In genomic region chr22:44937216-44937615, GRCh38 we compare ENCODE assay signal across 27 cellular contexts.
"Had no signal": no experiment of that assay in that cellular context is flagged by ENCODE, and none has a peak within 500 bp of the region (broad histone marks: within the 10 kb centered on the region; RNA-seq: fewer than 3 reads in every experiment).

No MANE protein-coding gene starts in this region.

- H3K27ac Mint-ChIP-seq: mesothelial cell of epicardium; naive B cell; natural killer cell; stimulated activated memory B cell treated with anti-CD40 and anti-IgM and Interleukin-4, amounts not matched to agents 10 μg/mL and 1 μg/mL and 100 μg/mL, for 72 hours; stimulated activated naive CD8-positive, alpha-beta T cell treated with anti-CD3 and anti-CD28 coated beads, Interleukin-15, amount 100 ng/mL, for 72 hours; type B pancreatic cell had no signal

- H3K9ac ChIP-seq: parathyroid adenoma had no signal

- H3K9me3 Mint-ChIP-seq: mesothelial cell of epicardium; naive B cell; natural killer cell; stimulated activated memory B cell treated with anti-CD40 and anti-IgM and Interleukin-4, amounts not matched to agents 10 μg/mL and 1 μg/mL and 100 μg/mL, for 72 hours; stimulated activated naive CD8-positive, alpha-beta T cell treated with anti-CD3 and anti-CD28 coated beads, Interleukin-15, amount 100 ng/mL, for 72 hours; type B pancreatic cell had no signal

- H3K4me1 Mint-ChIP-seq: mesothelial cell of epicardium; naive B cell; natural killer cell; stimulated activated memory B cell treated with anti-CD40 and anti-IgM and Interleukin-4, amounts not matched to agents 10 μg/mL and 1 μg/mL and 100 μg/mL, for 72 hours; stimulated activated naive CD8-positive, alpha-beta T cell treated with anti-CD3 and anti-CD28 coated beads, Interleukin-15, amount 100 ng/mL, for 72 hours had no signal

- H3K4me3 ChIP-seq: hepatocyte, left lung, lung, psoas muscle, right lobe of liver, smooth muscle cell, tibial nerve, uterus had no signal

- H3K9me3 ChIP-seq: left lung, neutrophil, psoas muscle, right lobe of liver, tibial nerve, uterus had no signal

- ATAC-seq: left colon; left lung; natural killer cell; psoas muscle; right lobe of liver; stimulated activated memory B cell treated with anti-CD40 and anti-IgM and Interleukin-4, amounts not matched to agents 10 μg/mL and 1 μg/mL and 100 μg/mL, for 72 hours; stimulated activated naive CD8-positive, alpha-beta T cell treated with anti-CD3 and anti-CD28 coated beads, Interleukin-15, amount 100 ng/mL, for 72 hours had no signal

- H3K4me1 ChIP-seq: left lung, parathyroid adenoma, psoas muscle, right lobe of liver, tibial nerve had no signal

- H3K4me3 Mint-ChIP-seq: mesothelial cell of epicardium; naive B cell; natural killer cell; stimulated activated memory B cell treated with anti-CD40 and anti-IgM and Interleukin-4, amounts not matched to agents 10 μg/mL and 1 μg/mL and 100 μg/mL, for 72 hours; stimulated activated naive CD8-positive, alpha-beta T cell treated with anti-CD3 and anti-CD28 coated beads, Interleukin-15, amount 100 ng/mL, for 72 hours; type B pancreatic cell had no signal

- H3K27me3 ChIP-seq: hepatocyte, right lobe of liver, uterus had no signal

- H3K27ac ChIP-seq: hepatocyte, left lung, neutrophil, parathyroid adenoma, psoas muscle, right lobe of liver, tibial nerve, uterus had no signal

- H3K36me3 Mint-ChIP-seq: mesothelial cell of epicardium; naive B cell; natural killer cell; stimulated activated memory B cell treated with anti-CD40 and anti-IgM and Interleukin-4, amounts not matched to agents 10 μg/mL and 1 μg/mL and 100 μg/mL, for 72 hours; type B pancreatic cell had no signal

- H3K36me3 ChIP-seq: left lung, neutrophil, right lobe of liver, tibial nerve, uterus had no signal

- DNase-seq: islet precursor cell; kidney glomerular epithelial cell; left colon; mesendoderm; naive B cell; natural killer cell; occipital lobe; stimulated activated CD4-positive, alpha-beta T cell treated with anti-CD3 and anti-CD28 coated beads, Interleukin-1b, Interleukin-23, amount 100 ng/mL, for 48 hours; stimulated activated CD4-positive, alpha-beta T cell treated with anti-CD3 and anti-CD28 coated beads, Interleukin-2, amount 100 ng/mL, for 48 hours; stimulated activated CD4-positive, alpha-beta T cell treated with anti-CD3 and anti-CD28 coated beads, Interleukin-4, amount 100 ng/mL, for 4 hours; stimulated activated CD8-positive, alpha-beta memory T cell treated with anti-CD3 and anti-CD28 coated beads, Interleukin-4, amount 100 ng/mL, for 48 hours; stimulated activated naive CD4-positive, alpha-beta T cell treated with Interleukin-2 at 50 U/mL for 16 hours; stimulated activated naive CD8-positive, alpha-beta T cell treated with anti-CD3 and anti-CD28 coated beads, Interleukin-15, amount 100 ng/mL, for 72 hours; substantia nigra; uterus had no signal
